25 cellular contexts compared by ENCODE assay signal in the genomic region with DNA sequence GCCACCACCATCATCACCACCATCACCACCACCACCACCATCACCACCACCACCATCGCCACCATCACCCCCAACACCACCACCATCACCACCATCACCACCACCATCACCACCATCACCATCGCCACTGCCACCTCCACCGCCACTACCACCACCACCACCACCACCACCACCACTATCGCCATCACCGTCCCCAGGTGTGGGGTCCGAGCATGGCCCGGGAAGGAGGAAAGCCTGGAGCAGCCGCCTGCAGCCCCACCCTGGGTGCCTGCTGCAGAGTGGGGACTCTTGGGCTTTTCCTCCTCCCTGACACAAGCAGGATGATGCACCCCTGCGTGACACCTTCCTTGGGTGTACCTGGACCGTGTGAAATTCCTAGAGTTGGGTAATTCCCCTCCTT. TPM values are rescaled to one million over a fixed set of nuclear protein-coding genes. Genes with fewer than 3 reads are reported as not detected.
A peak's percentile ranks its signal among the peaks of the same experiment; 100 is the strongest.
DNase-seq lines count a peak whose midpoint lies in the region; ATAC-seq and TF ChIP-seq lines count a peak whose summit lies in the region.
"Had no signal": no experiment of that assay in that cellular context is flagged by ENCODE, and none has a peak within 500 bp of the region (broad histone marks: within the 10 kb centered on the region; RNA-seq: fewer than 3 reads in every experiment).

No MANE protein-coding gene starts in this region.

- H3K36me3 Mint-ChIP-seq in memory B cell, result no peaks in the 10 kb centered on the region
- H3K36me3 Mint-ChIP-seq: IgD-negative memory B cell had no signal

- ATAC-seq in RWPE2 (ENCODE audit: low read depth) (no peak), memory B cell (ENCODE audit: low read depth) (no peak), HG02970 (IDR thresholded peaks at IDR 0.05; ENCODE audit: low FRiP score, unreplicated experiment) (no peak)
- ATAC-seq: Right ventricle myocardium inferior had no signal

- no peak for TF ChIP-seq EP300 in tibial nerve (IDR thresholded peaks at IDR 0.05)

- H3K4me3 Mint-ChIP-seq in memory B cell, result no peak overlapping the region
- H3K4me3 Mint-ChIP-seq: CD4-positive, alpha-beta T cell; H9; IgD-negative memory B cell had no signal

- H3K9me3 ChIP-seq in RWPE2 (ENCODE audit: severe bottlenecking) (no peaks in the 10 kb centered on the region), spleen (no peaks in the 10 kb centered on the region), tibial nerve (no peaks in the 10 kb centered on the region)
- H3K9me3 ChIP-seq: Caco-2, Peyer's patch had no signal

- H3K27me3 Mint-ChIP-seq in memory B cell, result peaks cover 15% of the 10 kb centered on the region

- no peaks in the 10 kb centered on the region; the same call in 1 of the 2 replicates for H3K36me3 ChIP-seq in H7 (replicated peaks; ENCODE audit: control insufficient read depth, insufficient read depth, low read length)
- H3K36me3 ChIP-seq in RWPE2 (ENCODE audit: low read depth), result no peaks in the 10 kb centered on the region
- no peaks in the 10 kb centered on the region for H3K36me3 ChIP-seq in spleen
- H3K36me3 ChIP-seq in tibial nerve, result no peaks in the 10 kb centered on the region
- H3K36me3 ChIP-seq: BLaER1, Peyer's patch had no signal

- no peak for TF ChIP-seq CTCF in RWPE2 (IDR thresholded peaks at IDR 0.05; ENCODE audit: poor library complexity, severe bottlenecking)
- TF ChIP-seq CTCF in spleen (IDR thresholded peaks at IDR 0.05 in 8 of 11, conservative IDR thresholded peaks at IDR 0.05 in 3 of 11), result no peak
- no peak for TF ChIP-seq CTCF in coronary artery (IDR thresholded peaks at IDR 0.05)
- no peak for TF ChIP-seq CTCF in tibial nerve (IDR thresholded peaks at IDR 0.05)

- H3K27ac Mint-ChIP-seq in memory B cell, result peak overlapping the region; percentile 45
- H3K27ac Mint-ChIP-seq: CD4-positive, alpha-beta T cell; H9 had no signal

- H3K4me1 Mint-ChIP-seq in memory B cell, result peaks cover under 1% of the 10 kb centered on the region
- H3K4me1 Mint-ChIP-seq: IgD-negative memory B cell had no signal

- peak; percentile 34 for DNase-seq in H7
- DNase-seq in RWPE2 (ENCODE audit: low spot score), result peak; percentile 37
- DNase-seq in memory B cell (ENCODE audit: low spot score in 2 of 2), result no peak
- peak; percentile 42 for DNase-seq in spleen
- DNase-seq in coronary artery (ENCODE audit: low spot score), result no peak
- DNase-seq in GDM1 (lab: John Stamatoyannopoulos, UW), result no peak
- no peak for DNase-seq in tibial nerve (ENCODE audit: low spot score in 2 of 2)
- DNase-seq: ACHN; Caco-2; CD4-positive, alpha-beta T cell; DND-41; H9; NCI-H1105; NCI-H146; NCI-H2029 treated with DMSO at 0.1 percent for 48 hours; NCI-H226; NCI-H524; NCI-H774; NK-92 treated with Interleukin-12 subunit alpha and Interleukin-12 subunit beta, amount 100 ng/mL, for 24 hours; Peyer's patch had no signal

- 75 to 97% (median 79%) methylated on average over 7 to 10 of the region's 10 CpGs for WGBS in spleen, 5 donors
- 84 to 85% methylated on average over 10 of the region's 10 CpGs for WGBS in tibial nerve, 2 donors

- H3K9me3 Mint-ChIP-seq in memory B cell, result no peaks in the 10 kb centered on the region
- H3K9me3 Mint-ChIP-seq: CD4-positive, alpha-beta T cell had no signal

- H3K4me3 ChIP-seq in H7 (ENCODE audit: insufficient read depth, low read depth, low read length) (no peak overlapping the region), RWPE2 (ENCODE audit: severe bottlenecking) (no peak overlapping the region), spleen (no peak overlapping the region), coronary artery (no peak overlapping the region), tibial nerve (no peak overlapping the region)
- H3K4me3 ChIP-seq: BLaER1, Peyer's patch had no signal

- H3K4me1 ChIP-seq in RWPE2 (ENCODE audit: insufficient read depth, poor library complexity, severe bottlenecking) (no peaks in the 10 kb centered on the region), spleen (no peaks in the 10 kb centered on the region), tibial nerve (no peaks in the 10 kb centered on the region)
- H3K4me1 ChIP-seq: Caco-2, Peyer's patch had no signal

- H3K27me3 ChIP-seq in H7 (ENCODE audit: control insufficient read depth, insufficient read depth, low read length), result no peaks in the 10 kb centered on the region
- H3K27me3 ChIP-seq in RWPE2 (ENCODE audit: insufficient read depth, poor library complexity, severe bottlenecking), result no peaks in the 10 kb centered on the region
- H3K27me3 ChIP-seq in spleen (replicated peaks in 1 of 7), result peaks cover 0 to 24% (median 9%) of the 10 kb centered on the region in 7 donors
- peaks cover 0 to 28% of the 10 kb centered on the region in 2 donors for H3K27me3 ChIP-seq in tibial nerve
- H3K27me3 ChIP-seq: BLaER1, Peyer's patch had no signal

- TF ChIP-seq POLR2A in spleen (IDR thresholded peaks at IDR 0.05), result no peak
- TF ChIP-seq POLR2A in tibial nerve (IDR thresholded peaks at IDR 0.05), result no peak

- no peak overlapping the region for H3K27ac ChIP-seq in RWPE2 (ENCODE audit: poor library complexity, severe bottlenecking)
- H3K27ac ChIP-seq in spleen, result no peak overlapping the region
- H3K27ac ChIP-seq in coronary artery, result no peak overlapping the region
- no peak overlapping the region for H3K27ac ChIP-seq in tibial nerve
- H3K27ac ChIP-seq: BLaER1, Peyer's patch had no signal

- intact Hi-C loops in spleen (cut with DNase I; ENCODE audit: low total_unique reads), result no loop called here

RNA-seq across cellular contexts. Expression of a gene that starts 43.9 kb away (rescaled TPM):
- total RNA-seq in H7 (2014; rRNA removed; shearing (Covaris generic)), result 3.5 and 4.0 TPM in 2 replicates
- total RNA-seq in spleen (not detected), tibial nerve (not detected)
- under 1 TPM in 2 of 3 donors, not detected in 1; 0.02 to 0.03 TPM for polyA plus RNA-seq in spleen
- total RNA-seq: CD4-positive, alpha-beta T cell; Right ventricle myocardium inferior; SK-MEL-5 had no signal

RNA-seq across cellular contexts. Expression of a gene that starts 47.0 kb away (rescaled TPM):
- total RNA-seq in H7 (2014; rRNA removed; shearing (Covaris generic)), result 0.52 and 0.69 TPM in 2 replicates
- total RNA-seq in spleen (10 to 100 TPM in 1 of 7 donors, 1 to 10 TPM in 6; 1.8 to 13.6 (median 3.2) TPM), tibial nerve (10 to 100 TPM; 11.0 to 67.5 (median 22.9) TPM)
- 1 to 10 TPM in 2 of 3 donors, under 1 TPM in 1; 0.38 to 5.4 (median 3.3) TPM for polyA plus RNA-seq in spleen
- total RNA-seq: H9, SK-MEL-5 had no signal

Comparison
In these comparisons a context has a peak if more than half of its experiments do, and no peak if none do; other contexts are left out.
1. DNase-seq: peak in H7 (single experiment), RWPE2 (single experiment) and spleen (single experiment); none in memory B cell (0 of 2), coronary artery (single experiment), GDM1 (single experiment) and tibial nerve (0 of 2).